ENCODE assay signal across 8 cellular contexts in the genomic region with DNA sequence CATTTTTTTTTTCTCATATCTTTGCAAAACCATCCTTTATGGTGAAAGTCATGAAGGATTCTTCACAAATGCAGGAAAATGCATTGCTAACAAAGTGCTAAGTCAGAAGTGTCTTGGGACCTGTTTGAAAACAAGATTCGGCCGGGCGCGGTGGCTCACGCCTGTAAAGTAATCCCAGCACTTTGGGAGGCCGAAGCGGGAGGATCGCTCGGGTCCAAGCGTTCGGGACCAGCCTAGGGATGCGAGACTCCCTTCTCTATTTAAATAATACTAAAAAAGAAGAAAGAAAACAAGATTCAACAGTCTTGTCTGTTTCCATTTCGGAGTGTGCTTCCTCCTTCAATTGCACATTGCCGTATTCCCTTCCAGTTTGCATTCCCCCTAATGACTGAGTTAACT. TPM values are rescaled to one million over a fixed set of nuclear protein-coding genes. Genes with fewer than 3 reads are reported as not detected.
DNase-seq lines count a peak whose midpoint lies in the region; ATAC-seq and TF ChIP-seq lines count a peak whose summit lies in the region.

No MANE protein-coding gene starts in this region.

- no peak for TF ChIP-seq CTCF in DOHH2 (IDR thresholded peaks at IDR 0.05; ENCODE audit: low read depth, low read length, poor library complexity, severe bottlenecking)
- TF ChIP-seq CTCF in RWPE2 (IDR thresholded peaks at IDR 0.05; ENCODE audit: poor library complexity, severe bottlenecking) = no peak

- H3K27ac ChIP-seq in DOHH2 (ENCODE audit: low read depth, low read length) = no peak overlapping the region
- peak overlapping the region; percentile 22 for H3K27ac ChIP-seq in RWPE2 (ENCODE audit: poor library complexity, severe bottlenecking)
- H3K27ac ChIP-seq in esophagus (ENCODE audit: low read depth in 2 of 2, low read length in 1 of 2) = peak overlapping the region; percentile 48 to 60

- H3K4me1 ChIP-seq in DOHH2 (ENCODE audit: control insufficient read depth, low read length) = peaks cover 36% of the 10 kb centered on the region
- peaks cover 4% of the 10 kb centered on the region for H3K4me1 ChIP-seq in RWPE2 (ENCODE audit: insufficient read depth, poor library complexity, severe bottlenecking)
- H3K4me1 ChIP-seq in esophagus (ENCODE audit: control insufficient read depth in 2 of 2, insufficient read depth in 2 of 2, low read length in 1 of 2) = peaks cover 2 to 4% of the 10 kb centered on the region in 2 donors

- ATAC-seq in RWPE2 (ENCODE audit: low read depth) (no peak), GM21619 (IDR thresholded peaks at IDR 0.05; ENCODE audit: unreplicated experiment) (no peak), GM19328 (IDR thresholded peaks at IDR 0.05; ENCODE audit: unreplicated experiment) (no peak), GM18517 (IDR thresholded peaks at IDR 0.05; ENCODE audit: unreplicated experiment) (no peak)

- WGBS in esophagus, 2 donors = 27 to 33% methylated on average over 14 of the region's 14 CpGs

- no peak for DNase-seq in RWPE2 (ENCODE audit: low spot score)
- DNase-seq in posterior vena cava (ENCODE audit: low spot score) = peak; percentile 75
- DNase-seq in erythroblast (lab: John Stamatoyannopoulos, UW) = no peak

- intact Hi-C loops in posterior vena cava (cut with DNase I) = loop anchor here in 1 of 2 donors (5.0 kb wide), 1 partner anchor 85 kb away; a partner anchor contains a TSS

- H3K36me3 ChIP-seq in DOHH2 (ENCODE audit: control insufficient read depth, low read length) (peaks cover 5% of the 10 kb centered on the region; the same call in 1 of the 2 replicates), RWPE2 (ENCODE audit: low read depth) (no peaks in the 10 kb centered on the region), esophagus (ENCODE audit: control insufficient read depth in 2 of 2, insufficient read depth in 2 of 2, low read length in 1 of 2) (no peaks in the 10 kb centered on the region)

- H3K27me3 ChIP-seq in DOHH2 (ENCODE audit: control insufficient read depth, low read length) (no peaks in the 10 kb centered on the region), RWPE2 (ENCODE audit: insufficient read depth, poor library complexity, severe bottlenecking) (no peaks in the 10 kb centered on the region), esophagus (ENCODE audit: control insufficient read depth in 1 of 2, insufficient read depth in 2 of 2, low read length in 2 of 2) (no peaks in the 10 kb centered on the region)

- peak overlapping the region; percentile 100 for H3K4me2 ChIP-seq in DOHH2 (ENCODE audit: low read length)

- no peaks in the 10 kb centered on the region for H4K20me1 ChIP-seq in DOHH2 (ENCODE audit: control insufficient read depth, insufficient read depth, low read depth, low read length)

- H3K9me3 ChIP-seq in DOHH2 (ENCODE audit: control insufficient read depth, insufficient read depth, low read length) (no peaks in the 10 kb centered on the region), RWPE2 (ENCODE audit: severe bottlenecking) (no peaks in the 10 kb centered on the region), esophagus (ENCODE audit: control insufficient read depth in 2 of 2, insufficient read depth in 1 of 2, low read depth in 1 of 2, low read length in 1 of 2) (no peaks in the 10 kb centered on the region)

- H3K9me2 ChIP-seq in DOHH2 (replicated peaks; ENCODE audit: control insufficient read depth, low read length) = no peaks in the 10 kb centered on the region

- TF ChIP-seq POLR2A in erythroblast (IDR thresholded peaks at IDR 0.05; ENCODE audit: low read length) = no peak

- peaks cover 30% of the 10 kb centered on the region for H3K79me2 ChIP-seq in DOHH2 (ENCODE audit: control insufficient read depth, low read length)

- peaks cover 2% of the 10 kb centered on the region for H3F3A ChIP-seq in DOHH2 (ENCODE audit: control insufficient read depth, insufficient read depth)

- H3K4me3 ChIP-seq in DOHH2 (ENCODE audit: low read length) (peak overlapping the region; percentile 90), RWPE2 (ENCODE audit: severe bottlenecking) (peak overlapping the region; percentile 80), esophagus (ENCODE audit: low read depth in 1 of 2, low read length in 2 of 2) (peak overlapping the region; percentile 57 to 80)

RNA-seq across cellular contexts. Expression of a gene that starts 0.8 kb away (rescaled TPM):
- polyA plus RNA-seq in esophagus = under 1 TPM; 0.57 to 0.80 TPM
- total RNA-seq in posterior vena cava = 1 to 10 TPM; 2.4 to 2.9 TPM

RNA-seq across cellular contexts. Expression of a gene that starts 8.1 kb away (rescaled TPM):
- polyA plus RNA-seq in esophagus = 10 to 100 TPM; 11.6 to 16.7 TPM
- 10 to 100 TPM; 12.9 to 13.0 TPM for total RNA-seq in posterior vena cava

RNA-seq across cellular contexts. Expression of a gene that starts 16.9 kb away (rescaled TPM):
- polyA plus RNA-seq in esophagus = not detected
- total RNA-seq in posterior vena cava = not detected

RNA-seq across cellular contexts. Expression of a gene that starts 33.1 kb away (rescaled TPM):
- under 1 TPM in 1 of 2 donors, not detected in 1; 0.04 TPM for polyA plus RNA-seq in esophagus
- not detected for total RNA-seq in posterior vena cava

RNA-seq across cellular contexts. Expression of a gene that starts 51.2 kb away (rescaled TPM):
- 10 to 100 TPM; 42.3 to 42.4 TPM for polyA plus RNA-seq in esophagus
- 10 to 100 TPM; 44.5 to 45.5 TPM for total RNA-seq in posterior vena cava
